32 cellular contexts compared by ENCODE assay signal in genomic region chr19:30757836-30758617, GRCh38.
"Had no signal": no experiment of that assay in that cellular context is flagged by ENCODE, and none has a peak within 500 bp of the region (broad histone marks: within the 10 kb centered on the region; RNA-seq: fewer than 3 reads in every experiment).

No MANE protein-coding gene starts in this region.

- H3K4me3 ChIP-seq: dorsolateral prefrontal cortex, gastroesophageal sphincter, heart right ventricle, left ventricle myocardium inferior, lower lobe of right lung, mucosa of descending colon, neural progenitor cell, smooth muscle cell, stomach, tibial artery had no signal

- H3K36me3 Mint-ChIP-seq: mesothelial cell of epicardium; naive thymus-derived CD4-positive, alpha-beta T cell; neural progenitor cell; stimulated activated effector memory CD8-positive, alpha-beta T cell treated with anti-CD3 and anti-CD28 coated beads, Interleukin-12 subunit alpha, Interleukin-12 subunit beta, amount 100 ng/mL, for 72 hours; type B pancreatic cell had no signal

- FAIRE-seq: colon, islet of Langerhans had no signal

- H3K4me1 ChIP-seq: foreskin keratinocyte, gastroesophageal sphincter, lower lobe of right lung, neural progenitor cell, parathyroid adenoma, stomach, tibial artery had no signal

- ATAC-seq: esophagus mucosa; foreskin keratinocyte; gastroesophageal sphincter; heart right ventricle; left cardiac atrium; lower lobe of right lung; mucosa of descending colon; naive thymus-derived CD4-positive, alpha-beta T cell; sciatic nerve; stimulated activated effector memory CD8-positive, alpha-beta T cell treated with anti-CD3 and anti-CD28 coated beads, Interleukin-12 subunit alpha, Interleukin-12 subunit beta, amount 100 ng/mL, for 72 hours had no signal

- H3K27ac ChIP-seq: dorsolateral prefrontal cortex, epithelial cell of prostate, foreskin keratinocyte, gastroesophageal sphincter, heart right ventricle, left ventricle myocardium inferior, lower lobe of right lung, neural progenitor cell, parathyroid adenoma, stomach, tibial artery had no signal

- H3K36me3 ChIP-seq: gastroesophageal sphincter, heart right ventricle, left ventricle myocardium inferior, lower lobe of right lung, neural progenitor cell, stomach, tibial artery had no signal

- H3K9me3 Mint-ChIP-seq: mesothelial cell of epicardium; nephron; neural progenitor cell; stimulated activated effector memory CD8-positive, alpha-beta T cell treated with anti-CD3 and anti-CD28 coated beads, Interleukin-12 subunit alpha, Interleukin-12 subunit beta, amount 100 ng/mL, for 72 hours; type B pancreatic cell had no signal

- H3K27me3 ChIP-seq: foreskin keratinocyte, gastroesophageal sphincter, neural progenitor cell, stomach, tibial artery had no signal

- DNase-seq: cerebellar nuclear complex; effector CD8-positive, alpha-beta T cell; endodermal cell; foreskin keratinocyte; heart right ventricle; hippocampal formation; left cardiac atrium; left ventricle myocardium inferior; lower lobe of right lung; mesenchymal stem cell; mucosa of descending colon; naive thymus-derived CD4-positive, alpha-beta T cell; stimulated activated CD4-positive, alpha-beta T cell treated with anti-CD3 and anti-CD28 coated beads, Interleukin-2, amount 100 ng/mL, for 24 hours; stimulated activated CD4-positive, alpha-beta T cell treated with anti-CD3 and anti-CD28 coated beads, Interleukin-4, amount 100 ng/mL, for 24 hours; stimulated activated naive CD4-positive, alpha-beta T cell treated with Interleukin-2 at 50 U/mL for 16 hours; stomach; tibial artery had no signal

- H3K9me3 ChIP-seq: gastroesophageal sphincter, heart right ventricle, left ventricle myocardium inferior, lower lobe of right lung, mucosa of descending colon, stomach, tibial artery had no signal

- H3K79me2 ChIP-seq: parathyroid adenoma had no signal

- H3K27ac Mint-ChIP-seq: endodermal cell; mesothelial cell of epicardium; naive thymus-derived CD4-positive, alpha-beta T cell; nephron; neural progenitor cell; progenitor cell of endocrine pancreas; stimulated activated effector memory CD8-positive, alpha-beta T cell treated with anti-CD3 and anti-CD28 coated beads, Interleukin-12 subunit alpha, Interleukin-12 subunit beta, amount 100 ng/mL, for 72 hours; type B pancreatic cell had no signal

- H3K4me2 ChIP-seq: neural progenitor cell, smooth muscle cell had no signal

- H3K4me3 Mint-ChIP-seq: endodermal cell; mesothelial cell of epicardium; naive thymus-derived CD4-positive, alpha-beta T cell; nephron; neural progenitor cell; stimulated activated effector memory CD8-positive, alpha-beta T cell treated with anti-CD3 and anti-CD28 coated beads, Interleukin-12 subunit alpha, Interleukin-12 subunit beta, amount 100 ng/mL, for 72 hours; type B pancreatic cell had no signal

- H3K9ac ChIP-seq: neural progenitor cell, parathyroid adenoma had no signal

- H2AFZ ChIP-seq: neural progenitor cell, parathyroid adenoma had no signal

- H3K27me3 Mint-ChIP-seq: type B pancreatic cell had no signal

- H3K4me1 Mint-ChIP-seq: endodermal cell; mesothelial cell of epicardium; naive thymus-derived CD4-positive, alpha-beta T cell; nephron; neural progenitor cell; stimulated activated effector memory CD8-positive, alpha-beta T cell treated with anti-CD3 and anti-CD28 coated beads, Interleukin-12 subunit alpha, Interleukin-12 subunit beta, amount 100 ng/mL, for 72 hours had no signal
